Comparison of ENCODE assay signal across 31 cellular contexts in the genomic region with DNA sequence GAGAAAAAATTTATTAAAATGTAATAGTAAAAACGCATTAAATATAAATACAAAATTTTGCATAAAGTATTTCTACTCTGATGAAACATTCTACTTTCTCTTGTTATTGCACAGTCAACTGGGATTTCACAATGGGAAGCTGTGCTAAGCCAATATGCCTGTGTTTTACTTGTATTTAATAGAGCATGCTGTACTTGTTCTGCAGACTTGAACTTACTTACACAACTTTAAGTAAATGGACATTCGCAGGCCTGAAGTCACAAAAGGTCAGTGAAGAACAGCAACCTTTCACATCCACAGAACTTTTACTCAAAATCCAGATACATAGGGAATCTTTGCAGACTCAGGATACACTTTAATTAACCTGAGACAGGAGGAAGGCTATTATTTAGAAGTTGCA.
"Had no signal": no experiment of that assay in that cellular context is flagged by ENCODE, and none has a peak within 500 bp of the region (broad histone marks: within the 10 kb centered on the region; RNA-seq: fewer than 3 reads in every experiment).

No MANE protein-coding gene starts in this region.

- H3K9me3 ChIP-seq: neutrophil, ovary, prostate gland, sigmoid colon, thyroid gland, upper lobe of left lung, vagina had no signal

- ATAC-seq: activated CD4-positive, CD25-positive, alpha-beta regulatory T cell treated with anti-CD3 and anti-CD28 coated beads, Interleukin-2, amount 50 U/mL, for 24 hours; body of pancreas; esophagus mucosa; foreskin keratinocyte; heart left ventricle; stimulated activated naive B cell treated with anti-CD40 and anti-IgM and Interleukin-4, amounts not matched to agents 10 μg/mL and 1 μg/mL and 100 μg/mL, for 72 hours had no signal

- H3K4me3 ChIP-seq: body of pancreas, coronary artery, dorsolateral prefrontal cortex, heart left ventricle, left ventricle myocardium inferior, ovary, prostate gland, sigmoid colon, smooth muscle cell, stomach, thyroid gland, upper lobe of left lung, vagina had no signal

- H3K27ac ChIP-seq: body of pancreas, coronary artery, dorsolateral prefrontal cortex, foreskin keratinocyte, heart left ventricle, left ventricle myocardium inferior, neutrophil, ovary, prostate gland, sigmoid colon, stomach, thyroid gland, upper lobe of left lung, vagina, WERI-Rb-1 had no signal

- DNase-seq: activated CD4-positive, alpha-beta T cell treated with anti-CD3 and anti-CD28 coated beads for 48 hours; activated CD4-positive, alpha-beta T cell treated with anti-CD3 and anti-CD28 coated beads, Interleukin-2, amount 50 U/mL, for 48 hours; activated CD8-positive, alpha-beta memory T cell treated with anti-CD3 and anti-CD28 coated beads for 24 hours; activated effector memory CD4-positive, alpha-beta T cell treated with Interleukin-2 at 50 U/mL for 16 hours; activated naive CD4-positive, alpha-beta T cell treated with Interleukin-2 at 50 U/mL for 16 hours; aorta; body of pancreas; dorsolateral prefrontal cortex; effector memory CD4-positive, alpha-beta T cell; foreskin keratinocyte; heart left ventricle; left ventricle myocardium inferior; naive B cell; nephron progenitor cell; ovary; retina; sigmoid colon; stimulated activated CD4-positive, alpha-beta T cell treated with anti-CD3 and anti-CD28 coated beads, Interleukin-1b, Interleukin-23, amount 100 ng/mL, for 48 hours; stimulated activated naive B cell treated with anti-CD40 and anti-IgM and Interleukin-4, amounts not matched to agents 10 μg/mL and 1 μg/mL and 100 μg/mL, for 72 hours; stomach; T-helper 9 cell; thyroid gland; upper lobe of left lung; WERI-Rb-1 had no signal

- H3K4me1 ChIP-seq: body of pancreas, foreskin keratinocyte, heart left ventricle, left ventricle myocardium inferior, prostate gland, sigmoid colon, stomach, thyroid gland, upper lobe of left lung, vagina had no signal

- H3K36me3 ChIP-seq: heart left ventricle, left ventricle myocardium inferior, neutrophil, ovary, prostate gland, sigmoid colon, stomach, thyroid gland, upper lobe of left lung, vagina, WERI-Rb-1 had no signal

- H3K27me3 ChIP-seq: body of pancreas, dorsolateral prefrontal cortex, foreskin keratinocyte, heart left ventricle, neutrophil, ovary, sigmoid colon, stomach, thyroid gland, upper lobe of left lung, vagina had no signal
